12 cellular contexts compared by ENCODE assay signal in the genomic region with DNA sequence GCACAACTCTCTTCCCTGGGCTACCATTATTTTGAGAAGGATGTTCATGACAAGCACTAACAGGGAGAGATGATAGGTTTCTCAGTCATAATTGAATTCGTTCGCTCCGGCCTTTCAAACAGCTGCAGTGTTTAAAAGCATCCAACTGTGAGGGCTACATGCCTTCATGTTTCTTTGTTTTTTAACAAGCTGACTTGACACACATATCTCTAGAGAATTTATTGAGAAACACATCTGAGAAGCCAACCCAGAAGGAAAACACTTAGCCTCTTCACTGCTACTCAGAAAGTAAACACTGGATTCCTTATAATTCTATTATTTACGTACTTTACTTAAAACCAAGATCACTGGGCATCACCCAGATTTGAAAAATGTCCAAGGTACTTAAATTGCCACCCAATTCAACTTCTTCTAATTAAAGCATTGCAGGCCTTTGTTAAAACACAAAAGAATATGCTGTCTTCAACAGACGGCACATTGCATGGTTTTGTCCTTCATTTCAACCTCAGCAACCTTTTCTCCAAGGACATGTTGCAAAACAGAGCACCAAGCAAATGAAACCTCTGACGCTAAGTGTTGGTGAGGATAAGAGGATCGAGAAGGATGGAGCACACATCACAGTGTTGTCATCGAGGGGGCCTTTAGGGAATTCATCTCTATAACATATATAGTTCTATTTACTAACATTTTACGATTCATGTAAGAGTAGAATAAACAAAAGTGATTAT.
DNase-seq lines count a peak whose midpoint lies in the region; ATAC-seq and TF ChIP-seq lines count a peak whose summit lies in the region.
"Had no signal": no experiment of that assay in that cellular context is flagged by ENCODE, and none has a peak within 500 bp of the region (broad histone marks: within the 10 kb centered on the region; RNA-seq: fewer than 3 reads in every experiment).

No MANE protein-coding gene starts in this region.

- ATAC-seq in heart right ventricle (peak in 6 of 8 donors; percentile 22 to 72 (median 44)), sciatic nerve (peak; percentile 96), foreskin keratinocyte (no peak), HG03457 (IDR thresholded peaks at IDR 0.05; ENCODE audit: unreplicated experiment) (no peak)
- ATAC-seq: PC-3 had no signal

- H3K4me1 ChIP-seq in HEK293 (ENCODE audit: control insufficient read depth, insufficient read depth, low read length) = 0 out of 2 replicates have a peak, but pooled peaks cover 2% of the 10 kb centered on the region
- peaks cover 0 to 58% (median 38%) of the 10 kb centered on the region in 9 donors for H3K4me1 ChIP-seq in heart right ventricle
- no peaks in the 10 kb centered on the region for H3K4me1 ChIP-seq in smooth muscle cell (ENCODE audit: low read depth)
- no peaks in the 10 kb centered on the region for H3K4me1 ChIP-seq in foreskin keratinocyte

- peaks cover 22% of the 10 kb centered on the region for H4K20me1 ChIP-seq in smooth muscle cell (ENCODE audit: low read depth)

- TF ChIP-seq CTCF in HEK293 (tag by site-specific recombination; IDR thresholded peaks at IDR 0.05) (no peak), heart right ventricle (IDR thresholded peaks at IDR 0.05) (no peak), smooth muscle cell (IDR thresholded peaks at IDR 0.05; ENCODE audit: borderline replicate concordance, insufficient read depth, poor library complexity, severe bottlenecking) (no peak), foreskin keratinocyte (conservative IDR thresholded peaks at IDR 0.05) (no peak)

- H3K27me3 ChIP-seq in heart right ventricle (no peaks in the 10 kb centered on the region), smooth muscle cell (ENCODE audit: low read depth) (no peaks in the 10 kb centered on the region), foreskin keratinocyte (no peaks in the 10 kb centered on the region)

- no peak overlapping the region for H2AFZ ChIP-seq in smooth muscle cell (ENCODE audit: low read depth)

- H3K79me2 ChIP-seq in smooth muscle cell (ENCODE audit: low read depth) = peaks cover 14% of the 10 kb centered on the region

- H3K9me3 ChIP-seq in HEK293 (ENCODE audit: control insufficient read depth, insufficient read depth, low read depth, low read length) (no peaks in the 10 kb centered on the region), heart right ventricle (no peaks in the 10 kb centered on the region), smooth muscle cell (replicated peaks; ENCODE audit: low read depth) (no peaks in the 10 kb centered on the region)

- CTCF ChIA-PET in HEK293 (lab: Yijun Ruan, JAX) = interaction anchor here (0.6 kb wide), 1 partner anchor 12 kb away, joined by 3 read pairs; no protein-coding TSS in a partner anchor

- WGBS in heart right ventricle, 2 donors = 52 to 58% methylated on average over 9 of the region's 9 CpGs
- WGBS in smooth muscle cell (ENCODE audit: low lambda C conversion rate) = 69% methylated on average over 9 of the region's 9 CpGs

- no peak overlapping the region for H3K4me2 ChIP-seq in smooth muscle cell

- no peak overlapping the region for H3K4me3 ChIP-seq in HEK293 (ENCODE audit: low read depth, low read length)
- H3K4me3 ChIP-seq in heart right ventricle = no peak overlapping the region
- no peak overlapping the region for H3K4me3 ChIP-seq in smooth muscle cell

- DNase-seq in amniotic epithelial cell (ENCODE audit: low read depth) (peak; percentile 47), heart right ventricle (no peak), sciatic nerve (ENCODE audit: low spot score) (no peak), smooth muscle cell (lab: John Stamatoyannopoulos, UW; ENCODE audit: unreplicated experiment) (no peak), foreskin keratinocyte (no peak), caudate nucleus (lab: John Stamatoyannopoulos, UW) (no peak)
- DNase-seq: activated CD4-positive, alpha-beta T cell treated with anti-CD3 and anti-CD28 coated beads for 48 hours; midbrain; NCI-H1930; PC-3 had no signal

- POLR2A ChIA-PET in HEK293 (lab: Yijun Ruan, JAX) = no interaction called here

- no peak overlapping the region for H3K9ac ChIP-seq in smooth muscle cell (ENCODE audit: low read depth)

- H3K27ac ChIP-seq in HEK293 (ENCODE audit: extremely low read depth, low read depth, low read length) (no peak overlapping the region), heart right ventricle (peak overlapping the region; percentile 0 to 81 (median 66)), smooth muscle cell (ENCODE audit: low read depth) (no peak overlapping the region), foreskin keratinocyte (no peak overlapping the region), caudate nucleus (ENCODE audit: low read depth, low read length) (no peak overlapping the region)

- H3K36me3 ChIP-seq in HEK293 (ENCODE audit: control insufficient read depth in 2 of 2, insufficient read depth in 1 of 2, low read length in 2 of 2) = no peaks in the 10 kb centered on the region
- H3K36me3 ChIP-seq in heart right ventricle = no peaks in the 10 kb centered on the region
- H3K36me3 ChIP-seq in smooth muscle cell (ENCODE audit: low read depth) = no peaks in the 10 kb centered on the region

- no peaks in the 10 kb centered on the region for H3F3A ChIP-seq in smooth muscle cell (ENCODE audit: low read depth)

- intact Hi-C loops in heart right ventricle (cut with DNase I) = loop anchor here in 1 of 10 donors (5.0 kb wide), 1 partner anchor 36 kb away; no protein-coding TSS in a partner anchor
- intact Hi-C loops in sciatic nerve (cut with DNase I) = no loop called here

TF ChIP-seq in HEK293, 187 proteins besides CTCF, POLR2A, EP300 and RAD21 (continues in another document):
- TF ChIP-seq MYNN (tag by site-specific recombination; IDR thresholded peaks at IDR 0.05; ENCODE audit: borderline replicate concordance) (no peak), ZBTB1 (tag by site-specific recombination; IDR thresholded peaks at IDR 0.05) (no peak), ZNF624 (tag by site-specific recombination; IDR thresholded peaks at IDR 0.05) (no peak), ZNF623 (tag by site-specific recombination; IDR thresholded peaks at IDR 0.05) (no peak), ZNF555 (tag by site-specific recombination; conservative IDR thresholded peaks at IDR 0.05) (no peak), ZNF239 (tag by site-specific recombination; IDR thresholded peaks at IDR 0.05) (no peak), ZNF184 (tag by site-specific recombination; IDR thresholded peaks at IDR 0.05) (no peak), ZNF610 (tag by site-specific recombination; IDR thresholded peaks at IDR 0.05; ENCODE audit: borderline replicate concordance) (no peak), ZNF626 (tag by site-specific recombination; IDR thresholded peaks at IDR 0.05) (no peak), IKZF3 (tag by site-specific recombination; IDR thresholded peaks at IDR 0.05) (peak; percentile 82), ZNF133 (tag by site-specific recombination; IDR thresholded peaks at IDR 0.05) (no peak)
- TF ChIP-seq, protein P1, sequence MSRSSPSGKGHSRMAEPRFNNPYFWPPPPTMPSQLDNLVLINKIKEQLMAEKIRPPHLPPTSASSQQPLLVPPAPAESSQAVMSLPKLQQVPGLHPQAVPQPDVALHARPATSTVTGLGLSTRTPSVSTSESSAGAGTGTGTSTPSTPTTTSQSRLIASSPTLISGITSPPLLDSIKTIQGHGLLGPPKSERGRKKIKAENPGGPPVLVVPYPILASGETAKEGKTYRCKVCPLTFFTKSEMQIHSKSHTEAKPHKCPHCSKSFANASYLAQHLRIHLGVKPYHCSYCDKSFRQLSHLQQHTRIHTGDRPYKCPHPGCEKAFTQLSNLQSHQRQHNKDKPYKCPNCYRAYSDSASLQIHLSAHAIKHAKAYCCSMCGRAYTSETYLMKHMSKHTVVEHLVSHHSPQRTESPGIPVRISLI (tag by site-specific recombination; IDR thresholded peaks at IDR 0.05) = no peak
- TF ChIP-seq, protein P2, sequence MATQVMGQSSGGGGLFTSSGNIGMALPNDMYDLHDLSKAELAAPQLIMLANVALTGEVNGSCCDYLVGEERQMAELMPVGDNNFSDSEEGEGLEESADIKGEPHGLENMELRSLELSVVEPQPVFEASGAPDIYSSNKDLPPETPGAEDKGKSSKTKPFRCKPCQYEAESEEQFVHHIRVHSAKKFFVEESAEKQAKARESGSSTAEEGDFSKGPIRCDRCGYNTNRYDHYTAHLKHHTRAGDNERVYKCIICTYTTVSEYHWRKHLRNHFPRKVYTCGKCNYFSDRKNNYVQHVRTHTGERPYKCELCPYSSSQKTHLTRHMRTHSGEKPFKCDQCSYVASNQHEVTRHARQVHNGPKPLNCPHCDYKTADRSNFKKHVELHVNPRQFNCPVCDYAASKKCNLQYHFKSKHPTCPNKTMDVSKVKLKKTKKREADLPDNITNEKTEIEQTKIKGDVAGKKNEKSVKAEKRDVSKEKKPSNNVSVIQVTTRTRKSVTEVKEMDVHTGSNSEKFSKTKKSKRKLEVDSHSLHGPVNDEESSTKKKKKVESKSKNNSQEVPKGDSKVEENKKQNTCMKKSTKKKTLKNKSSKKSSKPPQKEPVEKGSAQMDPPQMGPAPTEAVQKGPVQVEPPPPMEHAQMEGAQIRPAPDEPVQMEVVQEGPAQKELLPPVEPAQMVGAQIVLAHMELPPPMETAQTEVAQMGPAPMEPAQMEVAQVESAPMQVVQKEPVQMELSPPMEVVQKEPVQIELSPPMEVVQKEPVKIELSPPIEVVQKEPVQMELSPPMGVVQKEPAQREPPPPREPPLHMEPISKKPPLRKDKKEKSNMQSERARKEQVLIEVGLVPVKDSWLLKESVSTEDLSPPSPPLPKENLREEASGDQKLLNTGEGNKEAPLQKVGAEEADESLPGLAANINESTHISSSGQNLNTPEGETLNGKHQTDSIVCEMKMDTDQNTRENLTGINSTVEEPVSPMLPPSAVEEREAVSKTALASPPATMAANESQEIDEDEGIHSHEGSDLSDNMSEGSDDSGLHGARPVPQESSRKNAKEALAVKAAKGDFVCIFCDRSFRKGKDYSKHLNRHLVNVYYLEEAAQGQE (tag by site-specific recombination; IDR thresholded peaks at IDR 0.05) = no peak

Comparison
In these comparisons a context has a peak if more than half of its experiments do, and no peak if none do; other contexts are left out.
1. H3K27ac ChIP-seq: peak in heart right ventricle (10 of 10); none in HEK293 (single experiment), smooth muscle cell (single experiment), foreskin keratinocyte (single experiment) and caudate nucleus (single experiment).
2. ATAC-seq: peak in heart right ventricle (6 of 8) and sciatic nerve (single experiment); none in foreskin keratinocyte (single experiment) and HG03457 (single experiment).